Comparison of ENCODE assay signal across 19 cellular contexts in genomic region chr4:144044936-144045335, GRCh38. TPM values are rescaled to one million over a fixed set of nuclear protein-coding genes. Genes with fewer than 3 reads are reported as not detected.
"Had no signal": no experiment of that assay in that cellular context is flagged by ENCODE, and none has a peak within 500 bp of the region (broad histone marks: within the 10 kb centered on the region; RNA-seq: fewer than 3 reads in every experiment).

No MANE protein-coding gene starts in this region.

RNA-seq across cellular contexts. Expression of gene GYPB, which starts 25.8 kb away (rescaled TPM):
- total RNA-seq: activated CD4-positive, alpha-beta memory T cell treated with anti-CD3 and anti-CD28 coated beads for 36 hours; activated CD4-positive, alpha-beta T cell treated with anti-CD3 and anti-CD28 coated beads, Interleukin-2, amount 10 ng/mL, durations not matched to agents 24 days and 14 days; activated CD8-positive, alpha-beta memory T cell treated with anti-CD3 and anti-CD28 coated beads for 36 hours; activated naive CD4-positive, alpha-beta T cell treated with anti-CD3 and anti-CD28 coated beads for 36 hours; activated naive CD8-positive, alpha-beta T cell treated with anti-CD3 and anti-CD28 coated beads for 36 hours; activated T-helper 1 cell treated with anti-CD3 and anti-CD28 coated beads, Interleukin-12 subunit alpha, Interleukin-12 subunit beta, Interleukin-2, Interleukin-4 antibody, amounts not matched to agents 30 ng/mL and 10 ng/mL and 1 ng/mL, durations not matched to agents 14 hours and 24 hours and 36 hours; ascending aorta; gastroesophageal sphincter; kidney; left colon; mammary epithelial cell; mucosa of gallbladder; pancreas; prostate gland; sigmoid colon; testis; transverse colon had no signal
- polyA plus RNA-seq: liver, mammary epithelial cell, pancreas, sigmoid colon, urinary bladder had no signal
